In the genomic region with DNA sequence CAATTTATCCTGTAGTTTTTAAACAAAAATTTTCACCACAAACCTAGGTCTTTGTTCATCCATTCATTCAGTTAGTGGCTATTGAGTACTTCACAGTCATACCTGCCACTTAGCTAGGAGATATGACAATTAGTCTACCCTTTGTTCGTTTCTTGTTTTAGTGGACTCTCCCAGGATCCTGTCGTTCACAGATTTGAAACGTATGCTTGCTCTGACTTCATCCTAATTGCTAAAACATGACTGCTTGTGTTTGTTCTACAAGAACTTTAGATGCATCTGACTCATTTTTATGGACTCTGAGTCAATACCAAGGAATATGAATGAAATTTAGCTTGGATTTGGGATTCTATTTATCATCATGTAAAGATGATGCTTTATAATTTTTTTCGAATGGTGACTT, we compare ENCODE assay signal across 13 cellular contexts.
DNase-seq lines count a peak whose midpoint lies in the region; ATAC-seq and TF ChIP-seq lines count a peak whose summit lies in the region.
"Had no signal": no experiment of that assay in that cellular context is flagged by ENCODE, and none has a peak within 500 bp of the region (broad histone marks: within the 10 kb centered on the region; RNA-seq: fewer than 3 reads in every experiment).

No MANE protein-coding gene starts in this region.

- peaks cover 11 to 20% of the 10 kb centered on the region in 2 donors for H3K27me3 Mint-ChIP-seq in CD4-positive, alpha-beta memory T cell

- peak overlapping the region; percentile 47 for H3K4me2 ChIP-seq in skeletal muscle satellite cell (ENCODE audit: low read length)

- no peak for ATAC-seq in Panc1
- ATAC-seq: stimulated activated naive CD8-positive, alpha-beta T cell treated with anti-CD3 and anti-CD28 coated beads, Interleukin-15, Interleukin-2, amounts not matched to agents 100 U/mL and 50 U/mL, for 24 hours had no signal

- H3K36me3 Mint-ChIP-seq in CD4-positive, alpha-beta memory T cell = no peaks in the 10 kb centered on the region
- H3K36me3 Mint-ChIP-seq: memory B cell had no signal

- no peaks in the 10 kb centered on the region for H3K9me3 Mint-ChIP-seq in CD4-positive, alpha-beta memory T cell
- H3K9me3 Mint-ChIP-seq: activated B cell treated with CpG ODN at 0.5 μM for 24 hours; activated naive CD4-positive, alpha-beta T cell treated with anti-CD3 and anti-CD28 coated beads for 36 hours; central memory CD8-positive, alpha-beta T cell; memory B cell had no signal

- POLR2A ChIA-PET in Panc1 (lab: Charles Lee) = no interaction called here
- POLR2A ChIA-PET in CD4-positive, alpha-beta memory T cell (lab: Charles Lee; ENCODE audit: partially characterized antibody) = no interaction called here

- H3K27me3 ChIP-seq in Panc1 (ENCODE audit: control insufficient read depth, insufficient read depth, low read length) = peaks cover 5% of the 10 kb centered on the region; the same call in 1 of the 2 replicates
- peaks cover 8% of the 10 kb centered on the region for H3K27me3 ChIP-seq in skeletal muscle satellite cell (ENCODE audit: control insufficient read depth, insufficient read depth, low read length)
- H3K27me3 ChIP-seq in CD4-positive, alpha-beta memory T cell (ENCODE audit: insufficient read depth, low read length) = no peaks in the 10 kb centered on the region

- H3K9me3 ChIP-seq in Panc1 (ENCODE audit: control insufficient read depth, insufficient read depth, low read depth, low read length) (no peaks in the 10 kb centered on the region), skeletal muscle satellite cell (replicated peaks; ENCODE audit: low read length) (no peaks in the 10 kb centered on the region)
- H3K9me3 ChIP-seq in CD4-positive, alpha-beta memory T cell (ENCODE audit: control insufficient read depth in 1 of 2, low read length in 2 of 2) = no peaks in the 10 kb centered on the region

- in situ Hi-C loops in Panc1 (cut with HindIII; ENCODE audit: low pct_unique_long_range_greater_than_20kb, low sequenced_read_pairs) = no loop called here

- H3K27ac ChIP-seq in Panc1 (ENCODE audit: low read length) (no peak overlapping the region), epithelial cell of prostate (peak overlapping the region; percentile 77)
- H3K27ac ChIP-seq in CD4-positive, alpha-beta memory T cell (ENCODE audit: low read depth, low read length) = no peak overlapping the region

- DNase-seq in GM04503 (ENCODE audit: low read depth) (peak; percentile 57), Panc1 (ENCODE audit: low read depth, low spot score) (peak; percentile 20), epithelial cell of prostate (ENCODE audit: low read depth, low spot score) (peak; percentile 45), NCI-H1930 (lab: John Stamatoyannopoulos, UW) (no peak), inferior parietal cortex (ENCODE audit: extremely low spot score) (no peak)
- DNase-seq in CD4-positive, alpha-beta memory T cell = no peak
- DNase-seq: activated B cell treated with CpG ODN at 0.5 μM for 24 hours; activated naive CD4-positive, alpha-beta T cell treated with anti-CD3 and anti-CD28 coated beads for 36 hours; NCI-H1092 treated with DMSO at 0.1 percent for 48 hours; stimulated activated naive CD8-positive, alpha-beta T cell treated with anti-CD3 and anti-CD28 coated beads, Interleukin-15, Interleukin-2, amounts not matched to agents 100 U/mL and 50 U/mL, for 24 hours had no signal

- no peaks in the 10 kb centered on the region for H3K4me1 ChIP-seq in Panc1 (ENCODE audit: control insufficient read depth, insufficient read depth, low read length)
- peaks cover 28% of the 10 kb centered on the region for H3K4me1 ChIP-seq in skeletal muscle satellite cell (ENCODE audit: control insufficient read depth, insufficient read depth, low read length)
- H3K4me1 ChIP-seq in CD4-positive, alpha-beta memory T cell (ENCODE audit: insufficient read depth, low read length) = no peaks in the 10 kb centered on the region

- no peak for TF ChIP-seq CTCF in Panc1 (IDR thresholded peaks at IDR 0.05)

- no peak overlapping the region for H3K4me3 Mint-ChIP-seq in CD4-positive, alpha-beta memory T cell
- H3K4me3 Mint-ChIP-seq: activated B cell treated with CpG ODN at 0.5 μM for 24 hours; activated naive CD4-positive, alpha-beta T cell treated with anti-CD3 and anti-CD28 coated beads for 36 hours; central memory CD8-positive, alpha-beta T cell; memory B cell had no signal

- intact Hi-C loops in Panc1 (cut with micrococcal nuclease; ENCODE audit: unreplicated experiment) = loop anchor here (5.0 to 10.0 kb wide), 3 partner anchors 213 to 1221 kb away; no protein-coding TSS in a partner anchor
- intact Hi-C loops in CD4-positive, alpha-beta memory T cell (cut with micrococcal nuclease) = loop anchor here (5.0 kb wide), 1 partner anchor 228 kb away; a partner anchor contains a TSS

- no peaks in the 10 kb centered on the region for H3K4me1 Mint-ChIP-seq in CD4-positive, alpha-beta memory T cell
- H3K4me1 Mint-ChIP-seq: activated B cell treated with CpG ODN at 0.5 μM for 24 hours; central memory CD8-positive, alpha-beta T cell; memory B cell had no signal

- CTCF ChIA-PET in Panc1 (lab: Charles Lee) = interaction anchor here (0.6 kb wide), 1 partner anchor 325 kb away, joined by 19 read pairs; no protein-coding TSS in a partner anchor
- CTCF ChIA-PET in CD4-positive, alpha-beta memory T cell (lab: Charles Lee; ENCODE audit: partially characterized antibody) = interaction anchor here (1.1 to 6.5 kb wide), 3 partner anchors 10 to 1191 kb away, joined by 3 to 61 read pairs (median 5); no protein-coding TSS in a partner anchor

- BruUV-seq in Panc1 (replicated peaks; lab: Mats Ljungman, UMichigan) = no TSS peak

- H3K4me3 ChIP-seq in Panc1 (ENCODE audit: low read depth in 2 of 2, low read length in 2 of 2) = no peak overlapping the region
- H3K4me3 ChIP-seq in skeletal muscle satellite cell (ENCODE audit: low read length) = no peak overlapping the region
- H3K4me3 ChIP-seq in CD4-positive, alpha-beta memory T cell (ENCODE audit: low read length in 2 of 2) = no peak overlapping the region

- H3K9ac ChIP-seq in skeletal muscle satellite cell (ENCODE audit: low read depth, low read length) = peak overlapping the region; percentile 11

- H3K36me3 ChIP-seq in Panc1 (ENCODE audit: control insufficient read depth, insufficient read depth, low read length) (no peaks in the 10 kb centered on the region), skeletal muscle satellite cell (ENCODE audit: insufficient read depth, low read length) (no peaks in the 10 kb centered on the region)
- no peaks in the 10 kb centered on the region for H3K36me3 ChIP-seq in CD4-positive, alpha-beta memory T cell (ENCODE audit: insufficient read depth, low read length)

- H3K27ac Mint-ChIP-seq in CD4-positive, alpha-beta memory T cell = no peak overlapping the region
- H3K27ac Mint-ChIP-seq: activated B cell treated with CpG ODN at 0.5 μM for 24 hours; activated naive CD4-positive, alpha-beta T cell treated with anti-CD3 and anti-CD28 coated beads for 36 hours; memory B cell had no signal

Comparison
In these comparisons a context has a peak if more than half of its experiments do, and no peak if none do; other contexts are left out.
1. DNase-seq: peak in GM04503 (single experiment), Panc1 (single experiment) and epithelial cell of prostate (single experiment); none in CD4-positive, alpha-beta memory T cell (0 of 5), NCI-H1930 (0 of 2) and inferior parietal cortex (single experiment).